ENCODE assay signal across 9 cellular contexts in genomic region chr5:140966293-140967225, GRCh38. TPM values are rescaled to one million over a fixed set of nuclear protein-coding genes. Genes with fewer than 3 reads are reported as not detected.
DNase-seq lines count a peak whose midpoint lies in the region; ATAC-seq and TF ChIP-seq lines count a peak whose summit lies in the region.
"Had no signal": no experiment of that assay in that cellular context is flagged by ENCODE, and none has a peak within 500 bp of the region (broad histone marks: within the 10 kb centered on the region; RNA-seq: fewer than 3 reads in every experiment).

Gene PCDHAC2, plus strand, starts transcription at chr5:140966476. Its CDS starts 291 bp downstream, at chr5:140966767.

- ATAC-seq in SK-N-SH treated with all-trans-retinoic acid at 6 μM for 48 hours: peak; percentile 84
- ATAC-seq in Right ventricle myocardium superior (ENCODE audit: poor library complexity): peak; percentile 64
- no peak for ATAC-seq in GM18517 (IDR thresholded peaks at IDR 0.05; ENCODE audit: unreplicated experiment)
- ATAC-seq in GM18861 (IDR thresholded peaks at IDR 0.05; ENCODE audit: unreplicated experiment): no peak

- H3K4me1 Mint-ChIP-seq in osteocyte (ENCODE audit: unreplicated experiment) (peaks cover 24% of the 10 kb centered on the region), immature natural killer cell (no peaks in the 10 kb centered on the region)

- TF ChIP-seq CTCF in osteocyte (IDR thresholded peaks at IDR 0.05): no peak

- DNase-seq in NCI-H2107 treated with DMSO at 0.1 percent for 48 hours (lab: John Stamatoyannopoulos, UW; ENCODE audit: unreplicated experiment) (peak; percentile 8), NCI-H2107 (lab: John Stamatoyannopoulos, UW) (no peak), Right ventricle myocardium superior (peak; percentile 46), osteocyte (ENCODE audit: extremely low spot score, unreplicated experiment) (peak; percentile 88), immature natural killer cell (no peak)

- no peaks in the 10 kb centered on the region for H3K36me3 Mint-ChIP-seq in osteocyte (ENCODE audit: unreplicated experiment)
- H3K36me3 Mint-ChIP-seq in immature natural killer cell: no peaks in the 10 kb centered on the region

- intact Hi-C loops in Right ventricle myocardium superior (cut with DNase I): no loop called here

- H3K27me3 Mint-ChIP-seq in osteocyte (ENCODE audit: unreplicated experiment) (peaks cover 5% of the 10 kb centered on the region), immature natural killer cell (ENCODE audit: low read depth in 3 of 3) (peaks cover 9 to 15% (median 11%) of the 10 kb centered on the region in 3 donors)

- H3K27ac Mint-ChIP-seq in osteocyte (ENCODE audit: unreplicated experiment) (peak within 1 kb of the TSS; percentile 81), immature natural killer cell (no peak within 1 kb of the TSS)

- H3K4me3 Mint-ChIP-seq in osteocyte (ENCODE audit: unreplicated experiment) (peak within 1 kb of the TSS; percentile 93), immature natural killer cell (no peak within 1 kb of the TSS)

- H3K9me3 Mint-ChIP-seq in osteocyte (ENCODE audit: unreplicated experiment): no peaks in the 10 kb centered on the region
- peaks cover 0 to 3% (median 0%) of the 10 kb centered on the region in 6 donors for H3K9me3 Mint-ChIP-seq in immature natural killer cell

TF ChIP-seq in SK-N-SH treated with all-trans-retinoic acid at 6 μM for 48 hours, 23 proteins besides CTCF, POLR2A, EP300 and RAD21:
- TF ChIP-seq ZNF8 (CRISPR knock-in tag; IDR thresholded peaks at IDR 0.05) (no peak), ZFP30 (CRISPR knock-in tag; IDR thresholded peaks at IDR 0.05) (no peak), PPARA (CRISPR knock-in tag; IDR thresholded peaks at IDR 0.05; ENCODE audit: borderline replicate concordance) (no peak), CREB5 (CRISPR knock-in tag; IDR thresholded peaks at IDR 0.05; ENCODE audit: low read depth) (no peak), CSRNP3 (CRISPR knock-in tag; IDR thresholded peaks at IDR 0.05) (no peak), ISL1 (CRISPR knock-in tag; IDR thresholded peaks at IDR 0.05) (no peak)

RNA-seq across cellular contexts. Expression of gene PCDHAC2, which starts in this region (rescaled TPM):
- total RNA-seq in Right ventricle myocardium superior (0.48 TPM), osteocyte (2.3 and 3.0 TPM in 2 replicates)
- not detected for polyA plus RNA-seq in immature natural killer cell
- total RNA-seq: T-helper 2 cell treated with Interferon-gamma antibody and Interleukin-4, amounts not matched to agents 100 ng/mL and 5 ng/mL, for 36 hours had no signal

Comparison
In these comparisons a context has a peak if more than half of its experiments do, and no peak if none do; other contexts are left out.
1. DNase-seq: peak in NCI-H2107 treated with DMSO at 0.1 percent for 48 hours (single experiment) and osteocyte (single experiment); none in NCI-H2107 (single experiment) and immature natural killer cell (0 of 3).
2. Peak in DNase-seq and ATAC-seq in Right ventricle myocardium superior; RNA of the gene not detected or under 1 TPM.